1 cellular context compared by ENCODE assay signal in the genomic region with DNA sequence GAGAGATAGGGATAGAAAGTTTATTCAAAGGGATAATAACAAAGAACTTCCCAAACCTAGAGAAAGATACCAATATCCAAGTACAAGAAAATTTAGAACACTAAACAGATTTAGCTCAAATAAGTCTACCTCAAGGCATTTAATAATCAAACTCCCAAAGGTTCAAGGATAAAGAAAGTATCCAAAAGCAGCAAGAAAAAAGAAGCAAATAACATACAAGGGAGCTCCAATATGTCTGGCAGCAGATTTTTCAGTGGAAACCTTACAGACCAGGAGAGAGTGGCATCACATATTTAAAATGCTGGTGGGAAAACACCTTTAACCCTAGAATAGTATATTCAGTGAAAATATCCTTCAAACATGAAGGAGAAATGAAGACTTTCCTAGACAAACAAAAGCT.
TF ChIP-seq lines count a peak whose summit lies in the region.
"Not testable (repeated sequence)": the region's sequence is repeated elsewhere in the genome, so short reads cannot be mapped to it uniquely, and the experiment has no call there.

No MANE protein-coding gene starts in this region.

- not testable (repeated sequence) for TF ChIP-seq CTCF in HEK293 (tag by site-specific recombination; IDR thresholded peaks at IDR 0.05)

- CTCF ChIA-PET in HEK293 (lab: Yijun Ruan, JAX): not testable (repeated sequence)

- not testable (repeated sequence) for H3K36me3 ChIP-seq in HEK293 (ENCODE audit: control insufficient read depth in 2 of 2, insufficient read depth in 1 of 2, low read length in 2 of 2)

- not testable (repeated sequence) for H3K9me3 ChIP-seq in HEK293 (ENCODE audit: control insufficient read depth, insufficient read depth, low read depth, low read length)

- not testable (repeated sequence) for H3K4me1 ChIP-seq in HEK293 (ENCODE audit: control insufficient read depth, insufficient read depth, low read length)

- H3K4me3 ChIP-seq in HEK293 (ENCODE audit: low read depth, low read length): not testable (repeated sequence)

- POLR2A ChIA-PET in HEK293 (lab: Yijun Ruan, JAX): not testable (repeated sequence)

- H3K27ac ChIP-seq in HEK293 (ENCODE audit: extremely low read depth, low read depth, low read length): not testable (repeated sequence)

TF ChIP-seq in HEK293, 187 proteins besides CTCF, POLR2A, EP300 and RAD21:
- TF ChIP-seq ZNF791 (tag by site-specific recombination; IDR thresholded peaks at IDR 0.05): peak; percentile 93
- peak; percentile 40 for TF ChIP-seq SETDB1 (IDR thresholded peaks at IDR 0.05; ENCODE audit: insufficient read length, low read length)
